In genomic region chr4:55018978-55019377, GRCh38 we compare ENCODE assay signal across 1 cellular context.
TF ChIP-seq lines count a peak whose summit lies in the region.

No MANE protein-coding gene starts in this region.

TF ChIP-seq in SK-N-SH treated with all-trans-retinoic acid at 6 μM for 48 hours, 23 proteins besides CTCF, POLR2A, EP300 and RAD21 (continued from another document):
- TF ChIP-seq PATZ1 (CRISPR knock-in tag; IDR thresholded peaks at IDR 0.05; ENCODE audit: borderline replicate concordance) = no peak
- no peak for TF ChIP-seq ESRRG (CRISPR knock-in tag; IDR thresholded peaks at IDR 0.05)
- TF ChIP-seq ZFP30 (CRISPR knock-in tag; IDR thresholded peaks at IDR 0.05) = no peak
- no peak for TF ChIP-seq ZC3H10 (CRISPR knock-in tag; IDR thresholded peaks at IDR 0.05)
- no peak for TF ChIP-seq TSHZ2 (CRISPR knock-in tag; IDR thresholded peaks at IDR 0.05)
- TF ChIP-seq ISL1 (CRISPR knock-in tag; IDR thresholded peaks at IDR 0.05) = no peak
- no peak for TF ChIP-seq ZNF70 (CRISPR knock-in tag; IDR thresholded peaks at IDR 0.05)
- no peak for TF ChIP-seq ZFP3 (CRISPR knock-in tag; IDR thresholded peaks at IDR 0.05)
